Comparison of ENCODE assay signal across 7 cellular contexts in genomic region chr21:32693581-32693980, GRCh38.
"Had no signal": no experiment of that assay in that cellular context is flagged by ENCODE, and none has a peak within 500 bp of the region (broad histone marks: within the 10 kb centered on the region; RNA-seq: fewer than 3 reads in every experiment).

No MANE protein-coding gene starts in this region.

- ATAC-seq: GM12878 had no signal

- DNase-seq: GDM1, GF-D8 had no signal

- FAIRE-seq: GM12891, GM12892, GM18507, GM19239 had no signal

- H3K4me3 ChIP-seq: GM12878 had no signal
